Comparison of ENCODE assay signal across 15 cellular contexts in genomic region chr13:32880636-32881035, GRCh38.
DNase-seq lines count a peak whose midpoint lies in the region; ATAC-seq and TF ChIP-seq lines count a peak whose summit lies in the region.
"Had no signal": no experiment of that assay in that cellular context is flagged by ENCODE, and none has a peak within 500 bp of the region (broad histone marks: within the 10 kb centered on the region; RNA-seq: fewer than 3 reads in every experiment).

No MANE protein-coding gene starts in this region.

- no peak for TF ChIP-seq POLR2A in lower leg skin (IDR thresholded peaks at IDR 0.05)

- H3K18ac ChIP-seq in mesenchymal stem cell (ENCODE audit: low read depth in 1 of 2, low read length in 2 of 2) (peak overlapping the region; percentile 53 to 61), mesendoderm (ENCODE audit: low read length) (no peak overlapping the region)

- no peak overlapping the region for H4K91ac ChIP-seq in mesenchymal stem cell (ENCODE audit: low read length)

- peaks cover 25% of the 10 kb centered on the region for H3K4me1 ChIP-seq in adipocyte (ENCODE audit: control insufficient read depth, insufficient read depth, low read length)
- no peaks in the 10 kb centered on the region for H3K4me1 ChIP-seq in mesenchymal stem cell (ENCODE audit: control insufficient read depth, insufficient read depth, low read depth, low read length)
- H3K4me1 ChIP-seq in skeletal muscle satellite cell (ENCODE audit: control insufficient read depth, insufficient read depth, low read length) = peaks cover 12% of the 10 kb centered on the region
- H3K4me1 ChIP-seq in mesendoderm (ENCODE audit: control insufficient read depth, low read depth, low read length) = no peaks in the 10 kb centered on the region

- no peak overlapping the region for H4K5ac ChIP-seq in mesendoderm (ENCODE audit: low read length)

- H2AK5ac ChIP-seq in mesenchymal stem cell (ENCODE audit: low read length, severe bottlenecking) (no peak overlapping the region), mesendoderm (ENCODE audit: low read length) (no peak overlapping the region)

- ATAC-seq in GM21367 (IDR thresholded peaks at IDR 0.05; ENCODE audit: unreplicated experiment) = no peak
- ATAC-seq: K562, Right ventricle myocardium inferior had no signal

- H2BK120ac ChIP-seq in mesenchymal stem cell (ENCODE audit: low read depth, low read length) (no peak overlapping the region), mesendoderm (ENCODE audit: low read depth, low read length) (no peak overlapping the region)

- no peaks in the 10 kb centered on the region for H3K79me1 ChIP-seq in mesenchymal stem cell (replicated peaks; ENCODE audit: low read length, poor library complexity, severe bottlenecking)
- no peaks in the 10 kb centered on the region for H3K79me1 ChIP-seq in mesendoderm (ENCODE audit: low read length)

- H2BK12ac ChIP-seq in mesenchymal stem cell (ENCODE audit: low read length in 2 of 2) = no peak overlapping the region

- 97% methylated on average over 3 of the region's 3 CpGs for WGBS in mesenchymal stem cell
- no CpG with 5 or more reads among the region's 3 CpGs for WGBS in mesendoderm (ENCODE audit: extremely low coverage, insufficient coverage, low lambda C conversion rate)
- 72 to 74% methylated on average over 3 of the region's 3 CpGs for WGBS in lower leg skin, 2 donors

- no peaks in the 10 kb centered on the region for H3K79me2 ChIP-seq in mesendoderm (ENCODE audit: control insufficient read depth, insufficient read depth, low read length)

- no peaks in the 10 kb centered on the region for H3K36me3 ChIP-seq in adipocyte (ENCODE audit: control insufficient read depth, insufficient read depth, low read length, severe bottlenecking)
- no peaks in the 10 kb centered on the region for H3K36me3 ChIP-seq in mesenchymal stem cell (ENCODE audit: control insufficient read depth in 1 of 2, insufficient read depth in 2 of 2, low read depth in 1 of 2, low read length in 2 of 2)
- H3K36me3 ChIP-seq in skeletal muscle satellite cell (ENCODE audit: insufficient read depth, low read length) = no peaks in the 10 kb centered on the region
- no peaks in the 10 kb centered on the region for H3K36me3 ChIP-seq in mesendoderm (ENCODE audit: control insufficient read depth, insufficient read depth, low read length)
- H3K36me3 ChIP-seq: BE2C had no signal

- intact Hi-C loops in lower leg skin (cut with DNase I; ENCODE audit: low total_unique reads) = no loop called here

- H3K27me3 ChIP-seq in adipocyte (replicated peaks; ENCODE audit: control insufficient read depth, insufficient read depth, low read length) (no peaks in the 10 kb centered on the region), mesenchymal stem cell (ENCODE audit: control insufficient read depth in 1 of 2, insufficient read depth in 1 of 2, low read length in 2 of 2) (no peaks in the 10 kb centered on the region), skeletal muscle satellite cell (ENCODE audit: control insufficient read depth, insufficient read depth, low read length) (peaks cover 4% of the 10 kb centered on the region), mesendoderm (ENCODE audit: insufficient read depth, low read length, poor library complexity) (no peaks in the 10 kb centered on the region)
- H3K27me3 ChIP-seq: BE2C had no signal

- DNase-seq in adipocyte (ENCODE audit: low read depth) (no peak), mesenchymal stem cell (no peak), mesendoderm (no peak), lower leg skin (ENCODE audit: low spot score in 2 of 2) (no peak), NCI-H1694 (lab: John Stamatoyannopoulos, UW) (no peak)
- DNase-seq: BE2C; Calu3; CD4-positive, alpha-beta T cell; NCI-H1436; NCI-H2029 treated with DMSO at 0.1 percent for 48 hours; NCI-H774 had no signal

- H4K8ac ChIP-seq in mesenchymal stem cell (ENCODE audit: low read length) = no peak overlapping the region
- no peak overlapping the region for H4K8ac ChIP-seq in mesendoderm (ENCODE audit: low read depth, low read length)

- H2BK15ac ChIP-seq in mesenchymal stem cell (ENCODE audit: low read depth, poor library complexity, severe bottlenecking) = no peak overlapping the region
- H2BK15ac ChIP-seq in mesendoderm (replicated peaks; ENCODE audit: low read depth) = no peak overlapping the region

- H2AFZ ChIP-seq in mesenchymal stem cell (ENCODE audit: low read depth, low read length) = no peak overlapping the region

- H3K23ac ChIP-seq in mesenchymal stem cell (ENCODE audit: low read length in 2 of 2) = no peak overlapping the region
- H3K23ac ChIP-seq in mesendoderm (ENCODE audit: low read length) = no peak overlapping the region

- H3K4ac ChIP-seq in mesenchymal stem cell (ENCODE audit: low read depth in 1 of 2, low read length in 2 of 2) (peak overlapping the region in 1 of 2 experiments; percentile 5), mesendoderm (ENCODE audit: low read depth, low read length) (no peak overlapping the region)

- H3K9ac ChIP-seq in adipocyte (ENCODE audit: low read length) = no peak overlapping the region
- H3K9ac ChIP-seq in mesenchymal stem cell (ENCODE audit: low read length) = peak overlapping the region; percentile 2
- H3K9ac ChIP-seq in skeletal muscle satellite cell (ENCODE audit: low read depth, low read length) = no peak overlapping the region
- no peak overlapping the region for H3K9ac ChIP-seq in mesendoderm (ENCODE audit: low read length)

- H2BK5ac ChIP-seq in mesenchymal stem cell (ENCODE audit: low read depth, low read length, poor library complexity, severe bottlenecking) (no peak overlapping the region), mesendoderm (ENCODE audit: low read length) (no peak overlapping the region)

- H3K4me2 ChIP-seq in mesenchymal stem cell (ENCODE audit: low read length, poor library complexity, severe bottlenecking) (no peak overlapping the region), skeletal muscle satellite cell (ENCODE audit: low read length) (peak overlapping the region; percentile 43), mesendoderm (ENCODE audit: low read length) (no peak overlapping the region)

- TF ChIP-seq CTCF in lower leg skin (IDR thresholded peaks at IDR 0.05) = no peak

- H3K9me3 ChIP-seq in adipocyte (ENCODE audit: control insufficient read depth, low read length) = no peaks in the 10 kb centered on the region
- no peaks in the 10 kb centered on the region for H3K9me3 ChIP-seq in mesenchymal stem cell (ENCODE audit: control insufficient read depth, low read length)
- no peaks in the 10 kb centered on the region for H3K9me3 ChIP-seq in skeletal muscle satellite cell (replicated peaks; ENCODE audit: low read length)

- H3K27ac ChIP-seq in mesenchymal stem cell (ENCODE audit: low read length, poor library complexity, severe bottlenecking) (no peak overlapping the region), mesendoderm (ENCODE audit: low read depth, low read length) (no peak overlapping the region)

- no peak overlapping the region for H3K56ac ChIP-seq in mesendoderm (ENCODE audit: low read length)

- no peak overlapping the region for H3K14ac ChIP-seq in mesenchymal stem cell (ENCODE audit: low read length in 2 of 2)

- peak overlapping the region; percentile 49 for H3K4me3 ChIP-seq in adipocyte (ENCODE audit: low read length)
- peak overlapping the region in 1 of 2 experiments; percentile 38 for H3K4me3 ChIP-seq in mesenchymal stem cell (ENCODE audit: insufficient read depth in 1 of 2, low read depth in 1 of 2, low read length in 2 of 2)
- H3K4me3 ChIP-seq in skeletal muscle satellite cell (ENCODE audit: low read length) = no peak overlapping the region
- no peak overlapping the region for H3K4me3 ChIP-seq in mesendoderm (ENCODE audit: low read length)
- no peak overlapping the region for H3K4me3 ChIP-seq in lower leg skin (ENCODE audit: low read depth, poor library complexity, severe bottlenecking)
- H3K4me3 ChIP-seq: K562 had no signal
